Comparison of ENCODE assay signal across 13 cellular contexts in the genomic region with DNA sequence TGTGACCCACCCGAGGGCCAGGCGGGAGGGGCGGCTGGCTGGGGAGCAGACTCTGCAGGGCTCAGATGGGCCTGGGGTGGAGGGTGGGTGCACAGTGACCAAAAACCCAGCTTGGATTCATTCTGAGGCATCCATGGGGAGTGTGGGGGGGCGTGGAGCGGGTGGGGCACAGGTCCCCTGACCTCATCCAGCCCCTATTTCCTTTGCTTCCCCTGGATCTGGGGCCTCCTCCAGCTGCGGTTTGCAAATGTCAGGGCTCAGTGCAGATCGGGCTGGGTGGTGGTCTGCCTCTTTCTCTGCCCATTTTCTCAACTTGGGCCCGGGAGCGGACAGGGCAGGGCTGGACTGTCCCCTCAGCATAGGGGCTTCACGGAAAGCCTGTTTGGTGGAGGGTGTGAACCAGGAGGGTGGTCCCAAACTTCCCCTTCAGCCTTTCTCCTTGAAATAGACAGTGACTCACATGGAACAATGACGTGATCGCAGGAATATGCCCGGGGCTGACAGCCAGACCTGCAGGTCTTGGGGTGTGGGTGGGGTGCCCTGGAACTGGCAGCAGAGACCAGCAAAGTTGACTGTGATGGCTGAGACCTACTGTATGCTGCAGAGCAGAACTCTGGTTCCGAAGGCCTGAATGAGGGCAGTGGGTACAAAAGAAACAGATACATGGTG.
DNase-seq lines count a peak whose midpoint lies in the region; ATAC-seq and TF ChIP-seq lines count a peak whose summit lies in the region.
"Had no signal": no experiment of that assay in that cellular context is flagged by ENCODE, and none has a peak within 500 bp of the region (broad histone marks: within the 10 kb centered on the region; RNA-seq: fewer than 3 reads in every experiment).

No MANE protein-coding gene starts in this region.

- H3K23ac ChIP-seq in trophoblast cell (ENCODE audit: low read length): no peak overlapping the region

- H2BK5ac ChIP-seq in trophoblast cell (ENCODE audit: low read depth, low read length, poor library complexity): peak overlapping the region; percentile 35

- no peak overlapping the region for H4K12ac ChIP-seq in trophoblast cell (ENCODE audit: low read depth, low read length)

- peak overlapping the region; percentile 48 for H3K18ac ChIP-seq in trophoblast cell (ENCODE audit: low read length)

- H4K91ac ChIP-seq in trophoblast cell (ENCODE audit: low read depth, low read length): peak overlapping the region; percentile 85

- peaks cover 44% of the 10 kb centered on the region for H3K4me1 Mint-ChIP-seq in GM23338
- H3K4me1 Mint-ChIP-seq in stimulated activated effector memory CD8-positive, alpha-beta T cell treated with anti-CD3 and anti-CD28 coated beads, Interleukin-12 subunit alpha, Interleukin-12 subunit beta, amount 100 ng/mL, for 72 hours: no peaks in the 10 kb centered on the region

- no peak for TF ChIP-seq POLR2A in prostate gland (IDR thresholded peaks at IDR 0.05)

- peaks cover 5% of the 10 kb centered on the region; the same call in 1 of the 2 replicates for H3F3A ChIP-seq in GM23338 (replicated peaks; ENCODE audit: low read depth)

- H3K36me3 ChIP-seq in GM23338 (ENCODE audit: insufficient read depth) (no peaks in the 10 kb centered on the region), trophoblast cell (ENCODE audit: control insufficient read depth in 1 of 2, insufficient read depth in 2 of 2, low read length in 2 of 2) (no peaks in the 10 kb centered on the region), prostate gland (no peaks in the 10 kb centered on the region)
- H3K36me3 ChIP-seq: neutrophil had no signal

- peak overlapping the region; percentile 85; the same call in 1 of the 2 replicates for H2AFZ ChIP-seq in GM23338
- H2AFZ ChIP-seq in trophoblast cell (ENCODE audit: insufficient read depth, low read length, poor library complexity): no peak overlapping the region

- no peak overlapping the region for H3K4me3 Mint-ChIP-seq in GM23338
- no peak overlapping the region for H3K4me3 Mint-ChIP-seq in stimulated activated effector memory CD8-positive, alpha-beta T cell treated with anti-CD3 and anti-CD28 coated beads, Interleukin-12 subunit alpha, Interleukin-12 subunit beta, amount 100 ng/mL, for 72 hours
- H3K4me3 Mint-ChIP-seq: activated CD8-positive, alpha-beta T cell treated with anti-CD3 and anti-CD28 coated beads for 36 hours; CD4-positive, alpha-beta T cell had no signal

- H3K79me2 ChIP-seq in GM23338 (replicated peaks; ENCODE audit: insufficient read depth) (no peaks in the 10 kb centered on the region), trophoblast cell (ENCODE audit: control insufficient read depth, insufficient read depth, low read length, poor library complexity) (no peaks in the 10 kb centered on the region)

- no peak overlapping the region for H3K27ac Mint-ChIP-seq in GM23338
- H3K27ac Mint-ChIP-seq in stimulated activated effector memory CD8-positive, alpha-beta T cell treated with anti-CD3 and anti-CD28 coated beads, Interleukin-12 subunit alpha, Interleukin-12 subunit beta, amount 100 ng/mL, for 72 hours: no peak overlapping the region
- H3K27ac Mint-ChIP-seq: activated CD8-positive, alpha-beta T cell treated with anti-CD3 and anti-CD28 coated beads for 36 hours; CD4-positive, alpha-beta T cell had no signal

- ATAC-seq in GM23338 (no peak), SK-N-SH treated with all-trans-retinoic acid at 6 μM for 48 hours (peak; percentile 46), Right ventricle myocardium inferior (peak; percentile 18)
- ATAC-seq in stimulated activated effector memory CD8-positive, alpha-beta T cell treated with anti-CD3 and anti-CD28 coated beads, Interleukin-12 subunit alpha, Interleukin-12 subunit beta, amount 100 ng/mL, for 72 hours: no peak
- ATAC-seq: activated CD8-positive, alpha-beta T cell treated with anti-CD3 and anti-CD28 coated beads for 36 hours had no signal

- H3K9me2 ChIP-seq in GM23338 (ENCODE audit: insufficient read depth): no peaks in the 10 kb centered on the region

- H2BK12ac ChIP-seq in trophoblast cell (ENCODE audit: low read length): peak overlapping the region; percentile 81

- peak overlapping the region; percentile 86 for H3K14ac ChIP-seq in trophoblast cell (ENCODE audit: low read length)

- intact Hi-C loops in Right ventricle myocardium inferior (cut with DNase I): loop anchor here (5.0 kb wide), 1 partner anchor 72 kb away; a partner anchor contains a TSS
- intact Hi-C loops in prostate gland (cut with DNase I): no loop called here

- H3K27me3 Mint-ChIP-seq in GM23338 (ENCODE audit: insufficient read depth, low read depth, poor library complexity): peaks cover 19% of the 10 kb centered on the region

- peak overlapping the region; percentile 62 for H2BK120ac ChIP-seq in trophoblast cell (ENCODE audit: insufficient read depth, low read length, poor library complexity)

- H3K27me3 ChIP-seq in GM23338 (ENCODE audit: insufficient read depth) (no peaks in the 10 kb centered on the region), trophoblast cell (ENCODE audit: insufficient read depth, low read length) (no peaks in the 10 kb centered on the region), prostate gland (replicated peaks; ENCODE audit: insufficient read depth) (no peaks in the 10 kb centered on the region)
- H3K27me3 ChIP-seq: neutrophil had no signal

- TF ChIP-seq CTCF in GM23338 (conservative IDR thresholded peaks at IDR 0.05; ENCODE audit: low read depth in 2 of 2) (no peak), prostate gland (IDR thresholded peaks at IDR 0.05) (no peak)

- H4K20me1 ChIP-seq in GM23338 (replicated peaks; ENCODE audit: insufficient read depth): no peaks in the 10 kb centered on the region

- peaks cover 37% of the 10 kb centered on the region for H3K79me1 ChIP-seq in trophoblast cell (ENCODE audit: low read length)

- no peaks in the 10 kb centered on the region for H3K9me3 ChIP-seq in trophoblast cell (ENCODE audit: insufficient read depth, low read depth, low read length)
- H3K9me3 ChIP-seq in prostate gland: no peaks in the 10 kb centered on the region
- H3K9me3 ChIP-seq: neutrophil had no signal

- H3K4me1 ChIP-seq in GM23338 (ENCODE audit: insufficient read depth) (peaks cover 26% of the 10 kb centered on the region), trophoblast cell (ENCODE audit: control insufficient read depth in 1 of 2, insufficient read depth in 2 of 2, low read length in 2 of 2) (peaks cover 41 to 52% of the 10 kb centered on the region in 2 experiments), prostate gland (replicated peaks) (no peaks in the 10 kb centered on the region)

- no peak overlapping the region for H3K9ac ChIP-seq in trophoblast cell (ENCODE audit: low read length)

- no peaks in the 10 kb centered on the region; the same call in 2 of the 3 replicates for H3K9me3 Mint-ChIP-seq in GM23338
- no peaks in the 10 kb centered on the region for H3K9me3 Mint-ChIP-seq in stimulated activated effector memory CD8-positive, alpha-beta T cell treated with anti-CD3 and anti-CD28 coated beads, Interleukin-12 subunit alpha, Interleukin-12 subunit beta, amount 100 ng/mL, for 72 hours
- H3K9me3 Mint-ChIP-seq: activated CD8-positive, alpha-beta T cell treated with anti-CD3 and anti-CD28 coated beads for 36 hours; CD4-positive, alpha-beta T cell had no signal

- H3K4me2 ChIP-seq in GM23338 (no peak overlapping the region), trophoblast cell (ENCODE audit: low read length) (no peak overlapping the region)

- peak overlapping the region; percentile 30 for H4K8ac ChIP-seq in trophoblast cell (ENCODE audit: low read depth, low read length)

- H3K27ac ChIP-seq in GM23338 (ENCODE audit: low read depth) (no peak overlapping the region), trophoblast cell (ENCODE audit: low read depth, low read length) (no peak overlapping the region), prostate gland (no peak overlapping the region)
- H3K27ac ChIP-seq: neutrophil had no signal

- H3K36me3 Mint-ChIP-seq in GM23338 (ENCODE audit: low read depth): no peaks in the 10 kb centered on the region; the same call in 2 of the 3 replicates
- no peaks in the 10 kb centered on the region for H3K36me3 Mint-ChIP-seq in stimulated activated effector memory CD8-positive, alpha-beta T cell treated with anti-CD3 and anti-CD28 coated beads, Interleukin-12 subunit alpha, Interleukin-12 subunit beta, amount 100 ng/mL, for 72 hours

- H3K4me3 ChIP-seq in GM23338 (no peak overlapping the region), trophoblast cell (ENCODE audit: low read depth, low read length) (no peak overlapping the region), prostate gland (no peak overlapping the region)

- peak overlapping the region; percentile 40 for H3K4ac ChIP-seq in trophoblast cell (ENCODE audit: low read depth, low read length)

- H2AK5ac ChIP-seq in trophoblast cell (ENCODE audit: low read length): peak overlapping the region; percentile 89

- WGBS in trophoblast cell (ENCODE audit: extremely low coverage, insufficient coverage, insufficient read length): no CpG with 5 or more reads among the region's 14 CpGs
- 87% methylated on average over 13 of the region's 14 CpGs for WGBS in prostate gland

- DNase-seq in GM23338 (ENCODE audit: low spot score) (no peak), Right ventricle myocardium inferior (ENCODE audit: missing footprints) (peak; percentile 66), trophoblast cell (no peak), prostate gland (ENCODE audit: low spot score) (no peak), germinal center (ENCODE audit: low spot score) (no peak), COLO668 (lab: John Stamatoyannopoulos, UW; ENCODE audit: unreplicated experiment) (no peak)
- DNase-seq in stimulated activated effector memory CD8-positive, alpha-beta T cell treated with anti-CD3 and anti-CD28 coated beads, Interleukin-12 subunit alpha, Interleukin-12 subunit beta, amount 100 ng/mL, for 72 hours (ENCODE audit: low spot score in 2 of 2): no peak
- DNase-seq: activated CD8-positive, alpha-beta T cell treated with anti-CD3 and anti-CD28 coated beads for 36 hours; CD4-positive, alpha-beta T cell; NCI-H526; stimulated activated CD4-positive, alpha-beta T cell treated with anti-CD3 and anti-CD28 coated beads, Interleukin-4, amount 100 ng/mL, for 1 hour had no signal

TF ChIP-seq in GM23338, 12 proteins besides CTCF, POLR2A, EP300 and RAD21 (continues in another document):
- no peak for TF ChIP-seq STAT1 (IDR thresholded peaks at IDR 0.05; ENCODE audit: unreplicated experiment)
- TF ChIP-seq EZH2phosphoT487 (IDR thresholded peaks at IDR 0.05; ENCODE audit: unreplicated experiment): no peak
- no peak for TF ChIP-seq NANOG (IDR thresholded peaks at IDR 0.05; ENCODE audit: borderline replicate concordance)
- no peak for TF ChIP-seq JUNB (IDR thresholded peaks at IDR 0.05; ENCODE audit: unreplicated experiment)

TF ChIP-seq in SK-N-SH treated with all-trans-retinoic acid at 6 μM for 48 hours, 23 proteins besides CTCF, POLR2A, EP300 and RAD21 (continues in another document):
- TF ChIP-seq ZNF565 (CRISPR knock-in tag; conservative IDR thresholded peaks at IDR 0.05; ENCODE audit: low read depth): no peak
- no peak for TF ChIP-seq TOX (CRISPR knock-in tag; IDR thresholded peaks at IDR 0.05; ENCODE audit: borderline replicate concordance)
- TF ChIP-seq BACH2 (CRISPR knock-in tag; IDR thresholded peaks at IDR 0.05; ENCODE audit: borderline replicate concordance): no peak
- no peak for TF ChIP-seq CSDC2 (CRISPR knock-in tag; IDR thresholded peaks at IDR 0.05)
- TF ChIP-seq ZNF8 (CRISPR knock-in tag; IDR thresholded peaks at IDR 0.05): no peak
- no peak for TF ChIP-seq ARNTL (CRISPR knock-in tag; IDR thresholded peaks at IDR 0.05; ENCODE audit: borderline replicate concordance, low read depth)
- TF ChIP-seq OSR1 (CRISPR knock-in tag; IDR thresholded peaks at IDR 0.05): no peak

Comparison
In these comparisons a context has a peak if more than half of its experiments do, and no peak if none do; other contexts are left out.
1. ATAC-seq: peak in SK-N-SH treated with all-trans-retinoic acid at 6 μM for 48 hours (single experiment) and Right ventricle myocardium inferior (single experiment); none in GM23338 (single experiment) and stimulated activated effector memory CD8-positive, alpha-beta T cell treated with anti-CD3 and anti-CD28 coated beads, Interleukin-12 subunit alpha, Interleukin-12 subunit beta, amount 100 ng/mL, for 72 hours (single experiment).